ENCODE assay signal across 1 cellular context in genomic region chr22:41857160-41857859, GRCh38.
TF ChIP-seq lines count a peak whose summit lies in the region.

No MANE protein-coding gene starts in this region.

TF ChIP-seq in GM12878, 131 proteins besides CTCF, POLR2A, EP300 and RAD21 (continued from another document and continues in another):
- no peak for TF ChIP-seq CUX1 (IDR thresholded peaks at IDR 0.05; ENCODE audit: insufficient replicate concordance, low read depth, low read length)
- TF ChIP-seq KAT2A (conservative IDR thresholded peaks at IDR 0.05; ENCODE audit: control insufficient read depth, low read depth, low read length): no peak
- no peak for TF ChIP-seq SMAD1 (IDR thresholded peaks at IDR 0.05; ENCODE audit: low read depth, partially characterized antibody)
- no peak for TF ChIP-seq NFYA (IDR thresholded peaks at IDR 0.05; ENCODE audit: borderline replicate concordance, low read depth, low read length)
- no peak for TF ChIP-seq TCF7 (IDR thresholded peaks at IDR 0.05; ENCODE audit: borderline replicate concordance)
- TF ChIP-seq ASH2L (IDR thresholded peaks at IDR 0.05; ENCODE audit: borderline replicate concordance, low read depth): no peak
- no peak for TF ChIP-seq ETV6 (conservative IDR thresholded peaks at IDR 0.05 in 1 of 2, IDR thresholded peaks at IDR 0.05 in 1 of 2; ENCODE audit: borderline replicate concordance in 1 of 2, low read depth in 1 of 2)
- TF ChIP-seq MEF2A (IDR thresholded peaks at IDR 0.05; ENCODE audit: insufficient read depth, low read depth, low read length): no peak
- TF ChIP-seq MLLT1 (IDR thresholded peaks at IDR 0.05): no peak
- TF ChIP-seq STAT1 (conservative IDR thresholded peaks at IDR 0.05): no peak
- no peak for TF ChIP-seq CHD2 (IDR thresholded peaks at IDR 0.05; ENCODE audit: borderline replicate concordance, low read depth, low read length)
- TF ChIP-seq RCOR1 (conservative IDR thresholded peaks at IDR 0.05; ENCODE audit: low read depth, low read length): no peak
- no peak for TF ChIP-seq JUND (IDR thresholded peaks at IDR 0.05; ENCODE audit: low read depth, low read length)
- TF ChIP-seq MXI1 (IDR thresholded peaks at IDR 0.05; ENCODE audit: low read depth, low read length): no peak
- TF ChIP-seq TBL1XR1 (IDR thresholded peaks at IDR 0.05; ENCODE audit: low read depth, low read length): no peak
- no peak for TF ChIP-seq ZNF207 (IDR thresholded peaks at IDR 0.05; ENCODE audit: borderline replicate concordance)
- TF ChIP-seq PAX8 (IDR thresholded peaks at IDR 0.05): no peak
- peak; percentile 75 for TF ChIP-seq PKNOX1 (IDR thresholded peaks at IDR 0.05)
- TF ChIP-seq TCF12 (IDR thresholded peaks at IDR 0.05; ENCODE audit: low read depth, low read length): no peak
- TF ChIP-seq SIN3A (IDR thresholded peaks at IDR 0.05; ENCODE audit: low read depth, low read length): no peak
- no peak for TF ChIP-seq ZNF687 (IDR thresholded peaks at IDR 0.05)
- no peak for TF ChIP-seq USF2 (IDR thresholded peaks at IDR 0.05; ENCODE audit: borderline replicate concordance, low read depth, low read length)
- TF ChIP-seq SIX5 (IDR thresholded peaks at IDR 0.05; ENCODE audit: low read depth, low read length, severe bottlenecking): peak; percentile 6
- TF ChIP-seq ZSCAN29 (IDR thresholded peaks at IDR 0.05): no peak
- no peak for TF ChIP-seq SREBF2 (IDR thresholded peaks at IDR 0.05; ENCODE audit: low read length)
- peak; percentile 48 to 64; a peak in 2 of 4 replicates for TF ChIP-seq IKZF2 (IDR thresholded peaks at IDR 0.05)
- no peak for TF ChIP-seq MYB (IDR thresholded peaks at IDR 0.05; ENCODE audit: borderline replicate concordance, low read depth, low read length)
- peak; percentile 28; the same call in 1 of the 2 replicates for TF ChIP-seq RB1 (IDR thresholded peaks at IDR 0.05; ENCODE audit: borderline replicate concordance)
- no peak for TF ChIP-seq SP1 (IDR thresholded peaks at IDR 0.05; ENCODE audit: low read depth, low read length)
- TF ChIP-seq SUZ12 (IDR thresholded peaks at IDR 0.05; ENCODE audit: unreplicated experiment): no peak
- TF ChIP-seq POU2F2 (IDR thresholded peaks at IDR 0.05; ENCODE audit: borderline replicate concordance, low read depth, low read length): 0 out of 3 replicates have a peak, but pooled peaks have one; percentile 13
- TF ChIP-seq CEBPB (IDR thresholded peaks at IDR 0.05; ENCODE audit: borderline replicate concordance in 1 of 2, low read depth in 2 of 2, low read length in 2 of 2): no peak
- TF ChIP-seq CBX3 (IDR thresholded peaks at IDR 0.05; ENCODE audit: borderline replicate concordance, low read depth): no peak
- no peak for TF ChIP-seq IRF3 (IDR thresholded peaks at IDR 0.05)
- TF ChIP-seq BMI1 (IDR thresholded peaks at IDR 0.05; ENCODE audit: borderline replicate concordance): no peak
- no peak for TF ChIP-seq ZBTB40 (IDR thresholded peaks at IDR 0.05; ENCODE audit: borderline replicate concordance)
- TF ChIP-seq ZNF217 (IDR thresholded peaks at IDR 0.05): no peak
- peak; percentile 54; the same call in 1 of the 2 replicates for TF ChIP-seq EED (IDR thresholded peaks at IDR 0.05; ENCODE audit: low read depth)
- no peak for TF ChIP-seq FOXM1 (IDR thresholded peaks at IDR 0.05; ENCODE audit: low read depth, low read length)
- no peak for TF ChIP-seq RELA (IDR thresholded peaks at IDR 0.05; ENCODE audit: borderline replicate concordance, partially characterized antibody)
- no peak for TF ChIP-seq BCLAF1 (IDR thresholded peaks at IDR 0.05)
- TF ChIP-seq SPI1 (IDR thresholded peaks at IDR 0.05; ENCODE audit: borderline replicate concordance, insufficient read depth, low read depth, low read length): 0 out of 2 replicates have a peak, but pooled peaks have one; percentile 16
